In the genomic region with DNA sequence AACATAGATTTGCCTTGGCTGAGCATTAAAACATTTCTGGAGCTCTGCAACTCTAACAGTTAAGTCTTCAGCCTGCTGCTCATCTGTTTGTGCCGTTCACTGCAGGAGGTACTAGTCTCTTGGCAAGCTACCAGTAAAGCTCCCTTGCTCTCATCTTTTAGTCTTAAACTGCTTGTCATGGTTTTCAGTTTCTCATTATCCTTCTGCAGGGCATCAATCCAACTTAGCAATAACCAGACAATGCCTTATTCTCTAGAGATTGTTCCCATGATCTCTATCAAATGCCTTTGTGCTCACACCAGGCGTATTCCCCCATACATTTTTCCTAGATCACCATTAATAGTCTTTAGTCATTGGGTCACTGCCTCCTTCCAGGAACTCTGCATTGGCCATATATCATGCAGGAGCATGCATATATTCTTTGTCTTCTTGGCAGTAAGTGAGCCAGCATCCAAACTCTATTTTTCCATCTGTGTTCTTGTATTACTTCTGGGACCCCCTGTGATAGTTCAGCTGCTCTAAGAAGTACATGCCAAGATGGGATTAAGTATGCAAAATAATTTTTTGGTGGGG, we compare ENCODE assay signal across 18 cellular contexts.
DNase-seq lines count a peak whose midpoint lies in the region; ATAC-seq and TF ChIP-seq lines count a peak whose summit lies in the region.
"Had no signal": no experiment of that assay in that cellular context is flagged by ENCODE, and none has a peak within 500 bp of the region (broad histone marks: within the 10 kb centered on the region; RNA-seq: fewer than 3 reads in every experiment).

No MANE protein-coding gene starts in this region.

- no peak overlapping the region for H2AK5ac ChIP-seq in neuronal stem cell (ENCODE audit: low read depth, low read length)
- H2AK5ac ChIP-seq in trophoblast cell (ENCODE audit: low read length): no peak overlapping the region

- no peaks in the 10 kb centered on the region for H3K79me2 ChIP-seq in trophoblast cell (ENCODE audit: control insufficient read depth, insufficient read depth, low read length, poor library complexity)

- H3K4me1 ChIP-seq in endodermal cell (ENCODE audit: control insufficient read depth, insufficient read depth, low read length): no peaks in the 10 kb centered on the region
- H3K4me1 ChIP-seq in neuronal stem cell (ENCODE audit: control insufficient read depth in 2 of 2, insufficient read depth in 1 of 2, low read depth in 1 of 2, low read length in 2 of 2): peaks cover 0 to 3% of the 10 kb centered on the region in 2 donors
- H3K4me1 ChIP-seq in left lung: no peaks in the 10 kb centered on the region
- no peaks in the 10 kb centered on the region for H3K4me1 ChIP-seq in trophoblast cell (ENCODE audit: control insufficient read depth in 1 of 2, insufficient read depth in 2 of 2, low read length in 2 of 2)
- H3K4me1 ChIP-seq: tibial artery had no signal

- H3K27me3 ChIP-seq in endodermal cell (ENCODE audit: control insufficient read depth, insufficient read depth, low read length, poor library complexity, severe bottlenecking) (no peaks in the 10 kb centered on the region), neuronal stem cell (ENCODE audit: control insufficient read depth in 3 of 3, insufficient read depth in 3 of 3, low read depth in 1 of 3, low read length in 3 of 3) (no peaks in the 10 kb centered on the region), left lung (no peaks in the 10 kb centered on the region), trophoblast cell (ENCODE audit: insufficient read depth, low read length) (no peaks in the 10 kb centered on the region)
- H3K27me3 ChIP-seq: tibial artery had no signal

- H3K9me3 ChIP-seq in endodermal cell (ENCODE audit: control insufficient read depth, low read length) (no peaks in the 10 kb centered on the region), neuronal stem cell (replicated peaks in 1 of 2; ENCODE audit: control insufficient read depth in 2 of 2, insufficient read depth in 1 of 2, low read depth in 1 of 2, low read length in 2 of 2) (no peaks in the 10 kb centered on the region), left lung (no peaks in the 10 kb centered on the region), trophoblast cell (ENCODE audit: insufficient read depth, low read depth, low read length) (no peaks in the 10 kb centered on the region)
- H3K9me3 ChIP-seq: tibial artery had no signal

- H2AFZ ChIP-seq in neuronal stem cell (ENCODE audit: low read length) (peak overlapping the region; percentile 0), trophoblast cell (ENCODE audit: insufficient read depth, low read length, poor library complexity) (no peak overlapping the region)

- H3K18ac ChIP-seq in neuronal stem cell (ENCODE audit: low read length) (no peak overlapping the region), trophoblast cell (ENCODE audit: low read length) (no peak overlapping the region)

- no peak overlapping the region for H3K9ac ChIP-seq in endodermal cell (ENCODE audit: extremely low read depth, low read length, poor library complexity, severe bottlenecking)
- no peak overlapping the region for H3K9ac ChIP-seq in neuronal stem cell (ENCODE audit: low read depth, low read length, poor library complexity)
- no peak overlapping the region for H3K9ac ChIP-seq in trophoblast cell (ENCODE audit: low read length)

- H3K4ac ChIP-seq in neuronal stem cell (ENCODE audit: low read length) (no peak overlapping the region), trophoblast cell (ENCODE audit: low read depth, low read length) (no peak overlapping the region)

- H3K27ac ChIP-seq in endodermal cell (ENCODE audit: low read depth, low read length) (peak overlapping the region; percentile 78), neuronal stem cell (replicated peaks; ENCODE audit: low read length) (no peak overlapping the region), left lung (no peak overlapping the region), trophoblast cell (ENCODE audit: low read depth, low read length) (no peak overlapping the region)
- H3K27ac ChIP-seq: 22Rv1, coronary artery, tibial artery, WERI-Rb-1 had no signal

- H2BK120ac ChIP-seq in neuronal stem cell (ENCODE audit: low read depth, low read length) (no peak overlapping the region), trophoblast cell (ENCODE audit: insufficient read depth, low read length, poor library complexity) (no peak overlapping the region)

- H3K4me1 Mint-ChIP-seq in endodermal cell: peaks cover 14% of the 10 kb centered on the region
- H3K4me1 Mint-ChIP-seq: CD4-positive, CD25-positive, alpha-beta regulatory T cell; T-cell had no signal

- 86 to 92% methylated on average over 2 of the region's 2 CpGs for WGBS in endodermal cell (ENCODE audit: insufficient coverage in 1 of 2, insufficient read length in 1 of 2), 2 experiments
- WGBS in neuronal stem cell (ENCODE audit: extremely low coverage in 2 of 2, insufficient read length in 2 of 2, insufficient replicate concordance in 1 of 2), 2 donors: no CpG with 5 or more reads among the region's 2 CpGs
- no CpG with 5 or more reads among the region's 2 CpGs for WGBS in trophoblast cell (ENCODE audit: extremely low coverage, insufficient coverage, insufficient read length)

- H3K14ac ChIP-seq in neuronal stem cell (ENCODE audit: low read length): no peak overlapping the region
- H3K14ac ChIP-seq in trophoblast cell (ENCODE audit: low read length): no peak overlapping the region

- H4K8ac ChIP-seq in neuronal stem cell (ENCODE audit: low read depth, low read length) (no peak overlapping the region), trophoblast cell (ENCODE audit: low read depth, low read length) (no peak overlapping the region)

- peak; percentile 30 for DNase-seq in DMS 273 (lab: John Stamatoyannopoulos, UW; ENCODE audit: unreplicated experiment)
- no peak for DNase-seq in DMS 273 treated with DMSO at 0.1 percent for 48 hours (lab: John Stamatoyannopoulos, UW)
- DNase-seq in NCI-H82 (lab: John Stamatoyannopoulos, UW): peak; percentile 64
- no peak for DNase-seq in endodermal cell
- DNase-seq in neuronal stem cell (ENCODE audit: low spot score): no peak
- no peak for DNase-seq in left lung
- DNase-seq in AG20443 (ENCODE audit: low spot score): no peak
- DNase-seq in trophoblast cell: no peak
- DNase-seq: activated CD8-positive, alpha-beta T cell treated with anti-CD3 and anti-CD28 coated beads for 36 hours; CD4-positive, CD25-positive, alpha-beta regulatory T cell; IMR-90; T-cell; tibial artery; WERI-Rb-1 had no signal

- H4K12ac ChIP-seq in trophoblast cell (ENCODE audit: low read depth, low read length): no peak overlapping the region

- no peak overlapping the region for H2BK15ac ChIP-seq in neuronal stem cell (ENCODE audit: low read length)

- TF ChIP-seq CTCF in endodermal cell (conservative IDR thresholded peaks at IDR 0.05): no peak
- no peak for TF ChIP-seq CTCF in left lung (IDR thresholded peaks at IDR 0.05)

- H3K4me3 ChIP-seq in endodermal cell (ENCODE audit: low read length) (no peak overlapping the region), neuronal stem cell (ENCODE audit: low read length in 2 of 2) (no peak overlapping the region), left lung (no peak overlapping the region), trophoblast cell (ENCODE audit: low read depth, low read length) (no peak overlapping the region)
- H3K4me3 ChIP-seq: coronary artery, tibial artery had no signal

- H3K36me3 Mint-ChIP-seq in endodermal cell (ENCODE audit: low read depth): no peaks in the 10 kb centered on the region
- H3K36me3 Mint-ChIP-seq: CD4-positive, CD25-positive, alpha-beta regulatory T cell; T-cell had no signal

- no peak for ATAC-seq in left lung
- ATAC-seq: activated CD8-positive, alpha-beta T cell treated with anti-CD3 and anti-CD28 coated beads for 36 hours; HCT116; T-cell had no signal

- H4K91ac ChIP-seq in neuronal stem cell (ENCODE audit: low read depth, low read length, poor library complexity) (no peak overlapping the region), trophoblast cell (ENCODE audit: low read depth, low read length) (no peak overlapping the region)

- H3K79me1 ChIP-seq in neuronal stem cell (ENCODE audit: low read depth, low read length) (no peaks in the 10 kb centered on the region), trophoblast cell (ENCODE audit: low read length) (no peaks in the 10 kb centered on the region)

- H3K4me3 Mint-ChIP-seq in endodermal cell: no peak overlapping the region
- H3K4me3 Mint-ChIP-seq: activated CD8-positive, alpha-beta T cell treated with anti-CD3 and anti-CD28 coated beads for 36 hours; activated T-helper 1 cell treated with anti-CD3 and anti-CD28 coated beads, Interleukin-12 subunit alpha, Interleukin-12 subunit beta, Interleukin-2, Interleukin-4 antibody, amounts not matched to agents 30 ng/mL and 10 ng/mL and 1 ng/mL, durations not matched to agents 14 hours and 24 hours and 36 hours; CD4-positive, CD25-positive, alpha-beta regulatory T cell; T-cell had no signal

- no peaks in the 10 kb centered on the region for H3K36me3 ChIP-seq in endodermal cell (ENCODE audit: control insufficient read depth, insufficient read depth, low read length)
- no peaks in the 10 kb centered on the region for H3K36me3 ChIP-seq in neuronal stem cell (replicated peaks in 1 of 2; ENCODE audit: control insufficient read depth in 2 of 2, insufficient read depth in 2 of 2, low read length in 2 of 2)
- H3K36me3 ChIP-seq in left lung: no peaks in the 10 kb centered on the region
- no peaks in the 10 kb centered on the region for H3K36me3 ChIP-seq in trophoblast cell (ENCODE audit: control insufficient read depth in 1 of 2, insufficient read depth in 2 of 2, low read length in 2 of 2)
- H3K36me3 ChIP-seq: tibial artery, WERI-Rb-1 had no signal

- H3K9me3 Mint-ChIP-seq in endodermal cell: no peaks in the 10 kb centered on the region
- H3K9me3 Mint-ChIP-seq: activated CD8-positive, alpha-beta T cell treated with anti-CD3 and anti-CD28 coated beads for 36 hours; activated T-helper 1 cell treated with anti-CD3 and anti-CD28 coated beads, Interleukin-12 subunit alpha, Interleukin-12 subunit beta, Interleukin-2, Interleukin-4 antibody, amounts not matched to agents 30 ng/mL and 10 ng/mL and 1 ng/mL, durations not matched to agents 14 hours and 24 hours and 36 hours; T-cell had no signal

- intact Hi-C loops in left lung (cut with DNase I): no loop called here

- H2BK5ac ChIP-seq in neuronal stem cell (ENCODE audit: low read length): no peak overlapping the region
- H2BK5ac ChIP-seq in trophoblast cell (ENCODE audit: low read depth, low read length, poor library complexity): no peak overlapping the region

- no peak overlapping the region for H3K4me2 ChIP-seq in neuronal stem cell (ENCODE audit: insufficient read depth, low read length, poor library complexity, severe bottlenecking)
- H3K4me2 ChIP-seq in trophoblast cell (ENCODE audit: low read length): no peak overlapping the region

- no peaks in the 10 kb centered on the region for H3K27me3 Mint-ChIP-seq in endodermal cell (ENCODE audit: insufficient read depth)
- H3K27me3 Mint-ChIP-seq: activated CD8-positive, alpha-beta T cell treated with anti-CD3 and anti-CD28 coated beads for 36 hours; CD4-positive, CD25-positive, alpha-beta regulatory T cell had no signal

- no peak overlapping the region for H3K27ac Mint-ChIP-seq in endodermal cell
- H3K27ac Mint-ChIP-seq: activated CD8-positive, alpha-beta T cell treated with anti-CD3 and anti-CD28 coated beads for 36 hours; activated T-helper 1 cell treated with anti-CD3 and anti-CD28 coated beads, Interleukin-12 subunit alpha, Interleukin-12 subunit beta, Interleukin-2, Interleukin-4 antibody, amounts not matched to agents 30 ng/mL and 10 ng/mL and 1 ng/mL, durations not matched to agents 14 hours and 24 hours and 36 hours; CD4-positive, CD25-positive, alpha-beta regulatory T cell; T-cell had no signal

- no peak overlapping the region for H3K23ac ChIP-seq in neuronal stem cell (ENCODE audit: low read depth, low read length, poor library complexity)
- H3K23ac ChIP-seq in trophoblast cell (ENCODE audit: low read length): no peak overlapping the region

- H2BK12ac ChIP-seq in neuronal stem cell (ENCODE audit: low read length) (no peak overlapping the region), trophoblast cell (ENCODE audit: low read length) (no peak overlapping the region)

Comparison
In these comparisons a context has a peak if more than half of its experiments do, and no peak if none do; other contexts are left out.
1. DNase-seq: peak in DMS 273 (single experiment) and NCI-H82 (single experiment); none in DMS 273 treated with DMSO at 0.1 percent for 48 hours (single experiment), endodermal cell (single experiment), neuronal stem cell (single experiment), left lung (0 of 2), AG20443 (single experiment) and trophoblast cell (0 of 2).